ENCODE assay signal across 14 cellular contexts in the genomic region with DNA sequence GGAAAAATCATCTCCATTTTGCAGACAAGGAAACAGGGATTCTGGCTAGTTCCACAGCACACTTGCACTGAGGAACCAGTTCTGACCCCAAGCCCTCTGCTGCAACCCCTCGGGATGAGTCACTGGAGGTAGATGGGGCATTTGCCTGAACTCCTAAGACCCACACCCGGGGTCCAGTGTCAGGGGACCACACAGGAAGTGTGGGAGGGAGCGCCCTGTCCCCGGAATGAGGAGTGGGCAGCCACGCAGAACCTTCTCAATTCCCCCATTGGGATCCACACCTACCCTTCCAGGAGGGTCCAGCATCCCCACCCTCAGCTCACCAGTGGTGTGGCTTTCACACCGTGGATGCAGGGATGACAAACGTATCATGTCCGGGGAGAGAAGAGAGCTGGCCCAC.
"Had no signal": no experiment of that assay in that cellular context is flagged by ENCODE, and none has a peak within 500 bp of the region (broad histone marks: within the 10 kb centered on the region; RNA-seq: fewer than 3 reads in every experiment).

No MANE protein-coding gene starts in this region.

- H3K27ac ChIP-seq: breast epithelium, esophagus squamous epithelium had no signal

- H3K4me3 ChIP-seq: left ventricle myocardium inferior, skin epidermis, thyroid gland had no signal

- ATAC-seq: activated CD4-positive, CD25-positive, alpha-beta regulatory T cell treated with anti-CD3 and anti-CD28 coated beads, Interleukin-2, amount 50 U/mL, for 24 hours; activated CD8-positive, alpha-beta memory T cell treated with anti-CD3 and anti-CD28 coated beads, Interleukin-2, amount 10 ng/mL, durations not matched to agents 7 days and 5 days had no signal

- H3K9me3 ChIP-seq: breast epithelium, esophagus squamous epithelium, heart left ventricle, left ventricle myocardium inferior, thyroid gland, uterus had no signal

- H3K4me1 ChIP-seq: breast epithelium had no signal

- H3K36me3 ChIP-seq: breast epithelium, esophagus squamous epithelium, heart left ventricle, left ventricle myocardium inferior, thyroid gland, uterus had no signal

- H3K27me3 ChIP-seq: breast epithelium, esophagus squamous epithelium, heart left ventricle, thyroid gland, uterus had no signal

- DNase-seq: activated CD8-positive, alpha-beta memory T cell treated with anti-CD3 and anti-CD28 coated beads, Interleukin-2, amount 10 ng/mL, durations not matched to agents 7 days and 5 days; activated effector memory CD4-positive, alpha-beta T cell treated with anti-CD3 and anti-CD28 coated beads, Interleukin-2, amount 50 U/mL, for 16 hours; activated T-cell treated with anti-CD3 and anti-CD28 coated beads, Interleukin-2, amount 50 U/mL, for 24 hours; esophagus squamous epithelium; heart left ventricle; left ventricle myocardium inferior; mesendoderm; naive B cell; nucleus accumbens had no signal
